ENCODE assay signal across 18 cellular contexts in genomic region chr3:193771011-193771697, GRCh38.
"Had no signal": no experiment of that assay in that cellular context is flagged by ENCODE, and none has a peak within 500 bp of the region (broad histone marks: within the 10 kb centered on the region; RNA-seq: fewer than 3 reads in every experiment).

No MANE protein-coding gene starts in this region.

- H3K36me3 Mint-ChIP-seq: naive B cell had no signal

- H3K27me3 Mint-ChIP-seq: activated CD4-positive, alpha-beta T cell treated with anti-CD3 and anti-CD28 coated beads, Interleukin-2, amount 10 ng/mL, durations not matched to agents 7 days and 5 days had no signal

- H3K36me3 ChIP-seq: heart right ventricle, tibial artery, uterus had no signal

- H3K9me3 Mint-ChIP-seq: activated B cell treated with CpG ODN at 0.5 μM for 24 hours; activated CD4-positive, alpha-beta T cell treated with anti-CD3 and anti-CD28 coated beads, Interleukin-2, amount 10 ng/mL, durations not matched to agents 7 days and 5 days; activated naive CD4-positive, alpha-beta T cell treated with anti-CD3 and anti-CD28 coated beads for 36 hours; activated T-helper 2 cell treated with anti-CD3 and anti-CD28 coated beads, Interferon-gamma antibody, Interleukin-2, Interleukin-4, amounts not matched to agents 10 μg/mL and 5 μg/mL and 100 μg/mL, durations not matched to agents 14 hours and 24 hours and 36 hours; effector memory CD8-positive, alpha-beta T cell; naive B cell had no signal

- H3K27ac Mint-ChIP-seq: activated B cell treated with CpG ODN at 0.5 μM for 24 hours; activated CD4-positive, alpha-beta T cell treated with anti-CD3 and anti-CD28 coated beads, Interleukin-2, amount 10 ng/mL, durations not matched to agents 7 days and 5 days; activated naive CD4-positive, alpha-beta T cell treated with anti-CD3 and anti-CD28 coated beads for 36 hours; activated T-helper 2 cell treated with anti-CD3 and anti-CD28 coated beads, Interferon-gamma antibody, Interleukin-2, Interleukin-4, amounts not matched to agents 10 μg/mL and 5 μg/mL and 100 μg/mL, durations not matched to agents 14 hours and 24 hours and 36 hours; effector memory CD8-positive, alpha-beta T cell had no signal

- H3K27ac ChIP-seq: epithelial cell of prostate, heart right ventricle, skin epidermis, tibial artery, uterus had no signal

- ATAC-seq: effector memory CD8-positive, alpha-beta T cell; heart right ventricle; left colon had no signal

- H3K4me3 ChIP-seq: heart right ventricle, skin epidermis, tibial artery, uterus had no signal

- DNase-seq: activated B cell treated with CpG ODN at 0.5 μM for 24 hours; activated CD4-positive, alpha-beta T cell treated with anti-CD3 and anti-CD28 coated beads, Interleukin-2, amount 10 ng/mL, durations not matched to agents 7 days and 5 days; activated naive CD4-positive, alpha-beta T cell treated with anti-CD3 and anti-CD28 coated beads for 36 hours; activated T-cell treated with anti-CD3 and anti-CD28 coated beads for 4 hours; dermis blood vessel endothelial cell; effector memory CD8-positive, alpha-beta T cell; heart right ventricle; left colon; naive B cell; posterior cingulate gyrus; stimulated activated CD4-positive, alpha-beta T cell treated with anti-CD3 and anti-CD28 coated beads, Interleukin-4, amount 100 ng/mL, for 24 hours; stimulated activated naive CD4-positive, alpha-beta T cell; T-helper 2 cell; tibial artery; uterus had no signal

- H3K4me3 Mint-ChIP-seq: activated B cell treated with CpG ODN at 0.5 μM for 24 hours; activated CD4-positive, alpha-beta T cell treated with anti-CD3 and anti-CD28 coated beads, Interleukin-2, amount 10 ng/mL, durations not matched to agents 7 days and 5 days; activated naive CD4-positive, alpha-beta T cell treated with anti-CD3 and anti-CD28 coated beads for 36 hours; effector memory CD8-positive, alpha-beta T cell; naive B cell had no signal

- H3K4me1 ChIP-seq: heart right ventricle, tibial artery, uterus had no signal

- H3K9me3 ChIP-seq: heart right ventricle, tibial artery, uterus had no signal

- H3K27me3 ChIP-seq: uterus had no signal
